6 cellular contexts compared by ENCODE assay signal in the genomic region with DNA sequence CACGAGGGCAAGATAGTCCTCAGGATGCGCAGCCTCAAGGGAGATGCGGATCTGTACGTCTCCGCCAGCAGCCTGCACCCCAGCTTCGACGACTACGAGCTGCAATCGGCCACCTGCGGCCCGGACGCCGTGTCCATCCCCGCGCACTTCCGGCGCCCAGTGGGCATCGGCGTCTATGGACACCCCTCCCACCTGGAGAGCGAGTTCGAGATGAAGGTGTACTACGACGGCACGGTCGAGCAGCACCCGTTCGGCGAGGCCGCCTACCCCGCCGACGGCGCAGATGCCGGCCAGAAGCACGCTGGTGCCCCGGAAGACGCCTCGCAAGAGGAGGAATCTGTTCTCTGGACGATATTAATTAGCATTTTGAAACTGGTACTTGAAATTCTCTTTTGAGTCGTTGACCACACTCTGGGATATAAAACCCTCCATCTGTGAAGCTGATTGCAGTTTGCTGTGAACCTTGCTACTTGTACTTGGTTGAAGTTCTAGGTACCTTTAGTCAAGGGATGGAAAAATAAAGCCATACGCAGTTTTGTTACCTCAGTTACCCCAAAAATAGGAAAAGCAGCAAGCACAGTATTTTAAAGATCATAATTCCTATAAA. TPM values are rescaled to one million over a fixed set of nuclear protein-coding genes. Genes with fewer than 3 reads are reported as not detected.
DNase-seq lines count a peak whose midpoint lies in the region; ATAC-seq lines count a peak whose summit lies in the region.

No MANE protein-coding gene starts in this region.

- DNase-seq in activated T-helper 1 cell treated with Interleukin-2 at 50 U/mL for 16 hours (ENCODE audit: low read depth) (peak; percentile 17), left lobe of liver (ENCODE audit: low spot score) (peak; percentile 54), ecto neural progenitor cell (ENCODE audit: low spot score) (no peak)

- H3K27ac ChIP-seq in urinary bladder (ENCODE audit: low read depth), result peak overlapping the region; percentile 94

- H3K36me3 ChIP-seq in urinary bladder (ENCODE audit: insufficient read depth), result peaks cover 1% of the 10 kb centered on the region

- H3K4me1 ChIP-seq in urinary bladder (ENCODE audit: insufficient read depth), result no peaks in the 10 kb centered on the region

- H3K4me3 ChIP-seq in urinary bladder (ENCODE audit: low read depth, low read length), result peak overlapping the region; percentile 88

- WGBS in urinary bladder, result 2% methylated on average over 41 of the region's 41 CpGs

- peak; percentile 20 for ATAC-seq in GM19455 (IDR thresholded peaks at IDR 0.05; ENCODE audit: unreplicated experiment)
- peak; percentile 13 for ATAC-seq in HG03565 (IDR thresholded peaks at IDR 0.05; ENCODE audit: unreplicated experiment)
- peak; percentile 30 for ATAC-seq in left lobe of liver

RNA-seq across cellular contexts. Expression of gene C6orf120, which starts 0.8 kb away (rescaled TPM):
- total RNA-seq in left lobe of liver, result 18.9 TPM
- 48.2 TPM for total RNA-seq in urinary bladder
- 21.7 TPM for polyA plus RNA-seq in urinary bladder

RNA-seq across cellular contexts. Expression of gene WDR27, which starts 0.9 kb away (rescaled TPM):
- total RNA-seq in left lobe of liver (19.5 TPM), urinary bladder (54.5 TPM)
- 15.9 TPM for polyA plus RNA-seq in urinary bladder

RNA-seq across cellular contexts. Expression of gene PHF10, which starts 21.6 kb away (rescaled TPM):
- 19.6 TPM for total RNA-seq in left lobe of liver
- 76.1 TPM for total RNA-seq in urinary bladder
- polyA plus RNA-seq in urinary bladder, result 44.2 TPM

RNA-seq across cellular contexts. Expression of gene DYNLT2, which starts 48.6 kb away (rescaled TPM):
- total RNA-seq in left lobe of liver, result 0.60 TPM
- total RNA-seq in urinary bladder, result 2.4 TPM
- polyA plus RNA-seq in urinary bladder, result 1.6 TPM

RNA-seq across cellular contexts. Expression of gene ERMARD, which starts 48.7 kb away (rescaled TPM):
- total RNA-seq in left lobe of liver, result 16.3 TPM
- total RNA-seq in urinary bladder, result 34.9 TPM
- 19.7 TPM for polyA plus RNA-seq in urinary bladder
